In genomic region chr3:63557912-63558311, GRCh38 we compare ENCODE assay signal across 13 cellular contexts.
DNase-seq lines count a peak whose midpoint lies in the region; ATAC-seq lines count a peak whose summit lies in the region.
"Had no signal": no experiment of that assay in that cellular context is flagged by ENCODE, and none has a peak within 500 bp of the region (broad histone marks: within the 10 kb centered on the region; RNA-seq: fewer than 3 reads in every experiment).

No MANE protein-coding gene starts in this region.

- ATAC-seq in GM18858 (IDR thresholded peaks at IDR 0.05; ENCODE audit: unreplicated experiment) (peak; percentile 98), GM21576 (IDR thresholded peaks at IDR 0.05; ENCODE audit: unreplicated experiment) (peak; percentile 100), HG03139 (IDR thresholded peaks at IDR 0.05; ENCODE audit: unreplicated experiment) (peak; percentile 93)
- ATAC-seq: activated T-cell treated with anti-CD3 and anti-CD28 coated beads, Interleukin-2, amount 50 U/mL, for 72 hours had no signal

- peak; percentile 59 for DNase-seq in NOMO-1 treated with dmso at 0.1 percent for 144 hours (lab: John Stamatoyannopoulos, UW; ENCODE audit: unreplicated experiment)
- DNase-seq in activated CD4-positive, alpha-beta T cell treated with anti-CD3 and anti-CD28 coated beads for 4 hours, result no peak
- DNase-seq in activated CD4-positive, CD25-positive, alpha-beta regulatory T cell (lab: John Stamatoyannopoulos, UW), result no peak
- DNase-seq in NCI-H128 (lab: John Stamatoyannopoulos, UW; ENCODE audit: unreplicated experiment), result no peak
- no peak for DNase-seq in NCI-H345 (lab: John Stamatoyannopoulos, UW)
- DNase-seq: activated CD4-positive, CD25-positive, alpha-beta regulatory T cell treated with anti-CD3 and anti-CD28 coated beads, Interleukin-2, amount 50 U/mL, for 72 hours; activated T-cell treated with anti-CD3 and anti-CD28 coated beads, Interleukin-2, amount 50 U/mL, for 72 hours; cortex of kidney; DND-41; small intestine had no signal
